In genomic region chr1:3464649-3465025, GRCh38 we compare ENCODE assay signal across 20 cellular contexts. TPM values are rescaled to one million over a fixed set of nuclear protein-coding genes. Genes with fewer than 3 reads are reported as not detected.
"Had no signal": no experiment of that assay in that cellular context is flagged by ENCODE, and none has a peak within 500 bp of the region (broad histone marks: within the 10 kb centered on the region; RNA-seq: fewer than 3 reads in every experiment).

No MANE protein-coding gene starts in this region.

- H3K9me3 ChIP-seq: left lung, prostate gland, thoracic aorta had no signal

- H3K9ac ChIP-seq: neural progenitor cell had no signal

- DNase-seq: activated CD4-positive, alpha-beta T cell treated with anti-CD3 and anti-CD28 coated beads, Interleukin-2, amount 10 ng/mL, durations not matched to agents 7 days and 5 days; activated CD4-positive, CD25-positive, alpha-beta regulatory T cell; activated CD8-positive, alpha-beta T cell treated with anti-CD3 and anti-CD28 coated beads, Interleukin-2, amount 10 ng/mL, durations not matched to agents 7 days and 5 days; activated effector memory CD4-positive, alpha-beta T cell treated with Interleukin-2 at 50 U/mL for 16 hours; activated naive CD4-positive, alpha-beta T cell treated with anti-CD3 and anti-CD28 coated beads, Interleukin-2, amount 50 U/mL, for 16 hours; activated T-cell treated with anti-CD3 and anti-CD28 coated beads, Interleukin-2, amount 50 U/mL, for 48 hours; brain microvascular endothelial cell; foreskin melanocyte; hypothalamus; islet precursor cell; mesendoderm; naive thymus-derived CD4-positive, alpha-beta T cell; stimulated activated naive B cell treated with anti-CD40 and anti-IgM and Interleukin-4, amounts not matched to agents 10 μg/mL and 1 μg/mL and 100 μg/mL, for 72 hours; T-cell had no signal

- H3K4me3 ChIP-seq: coronary artery, left lung, neural progenitor cell, prostate gland, thoracic aorta had no signal

- H3K4me1 ChIP-seq: left lung, neural progenitor cell had no signal

- ATAC-seq: activated CD8-positive, alpha-beta T cell treated with anti-CD3 and anti-CD28 coated beads, Interleukin-2, amount 10 ng/mL, durations not matched to agents 7 days and 5 days; left lung; naive thymus-derived CD4-positive, alpha-beta T cell; sciatic nerve; stimulated activated naive B cell treated with anti-CD40 and anti-IgM and Interleukin-4, amounts not matched to agents 10 μg/mL and 1 μg/mL and 100 μg/mL, for 72 hours; T-cell had no signal

- H3K27ac ChIP-seq: brain microvascular endothelial cell, coronary artery, left lung, neural progenitor cell, thoracic aorta had no signal

- H3K27me3 ChIP-seq: brain microvascular endothelial cell, left lung, neural progenitor cell had no signal

- H3K36me3 ChIP-seq: brain microvascular endothelial cell, left lung, neural progenitor cell, prostate gland, thoracic aorta had no signal

- H3K4me2 ChIP-seq: neural progenitor cell had no signal

RNA-seq across cellular contexts. Expression of gene ARHGEF16, which starts 10.2 kb away (rescaled TPM):
- total RNA-seq: activated CD4-positive, alpha-beta T cell treated with anti-CD3 and anti-CD28 coated beads, Interleukin-2, amount 10 ng/mL, durations not matched to agents 7 days and 5 days; activated CD8-positive, alpha-beta T cell treated with anti-CD3 and anti-CD28 coated beads, Interleukin-2, amount 10 ng/mL, durations not matched to agents 7 days and 5 days had no signal
- polyA plus RNA-seq: naive thymus-derived CD4-positive, alpha-beta T cell had no signal
